In the genomic region with DNA sequence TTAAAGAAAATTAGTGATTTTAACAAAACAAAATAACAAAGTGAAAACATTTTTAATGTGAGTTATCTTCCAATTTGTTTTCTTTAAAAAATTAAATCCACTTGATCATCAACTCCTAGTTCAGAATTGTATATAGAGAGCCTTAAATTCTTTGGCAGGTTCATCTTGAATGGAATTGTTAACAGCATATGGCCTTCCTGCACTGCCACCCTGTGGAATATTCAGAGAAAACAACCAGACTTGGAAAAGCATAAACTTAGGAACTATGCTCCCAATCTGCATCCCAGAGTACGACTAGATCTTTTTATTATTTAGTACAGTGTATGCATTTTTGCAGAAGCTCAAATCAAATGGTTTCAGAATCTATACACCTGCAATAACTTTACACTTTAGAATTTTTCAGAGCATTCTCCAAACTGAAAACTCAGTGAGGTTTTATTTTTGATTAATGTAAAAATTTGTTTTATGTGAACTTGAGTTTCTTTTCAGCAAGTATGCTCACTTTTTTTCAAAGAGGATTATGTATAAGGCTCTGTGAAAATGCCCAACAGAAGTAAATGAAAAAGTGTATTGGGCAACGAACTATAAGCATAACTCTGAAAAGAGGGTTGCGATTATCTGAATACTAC, we compare ENCODE assay signal across 8 cellular contexts. TPM values are rescaled to one million over a fixed set of nuclear protein-coding genes. Genes with fewer than 3 reads are reported as not detected.
DNase-seq lines count a peak whose midpoint lies in the region; ATAC-seq and TF ChIP-seq lines count a peak whose summit lies in the region.

No MANE protein-coding gene starts in this region.

- H3K27me3 ChIP-seq in KMS-11 (ENCODE audit: insufficient read depth, low read depth), result no peaks in the 10 kb centered on the region
- H3K27me3 ChIP-seq in foreskin keratinocyte, result no peaks in the 10 kb centered on the region

- peaks cover 51% of the 10 kb centered on the region for H3K4me1 ChIP-seq in KMS-11 (ENCODE audit: low read depth, poor library complexity, severe bottlenecking)
- H3K4me1 ChIP-seq in foreskin keratinocyte, result peaks cover 5% of the 10 kb centered on the region

- no peaks in the 10 kb centered on the region for H3K36me3 Mint-ChIP-seq in activated naive CD4-positive, alpha-beta T cell treated with anti-CD3 and anti-CD28 coated beads for 36 hours (ENCODE audit: low read depth)
- no peaks in the 10 kb centered on the region for H3K36me3 Mint-ChIP-seq in progenitor cell of endocrine pancreas (ENCODE audit: insufficient read depth)

- peaks cover 90% of the 10 kb centered on the region for H3K79me2 ChIP-seq in KMS-11 (ENCODE audit: insufficient read depth, low read depth)

- no peak overlapping the region for H2AFZ ChIP-seq in KMS-11 (ENCODE audit: low read depth)

- CTCF ChIA-PET in activated naive CD4-positive, alpha-beta T cell treated with anti-CD3 and anti-CD28 coated beads for 36 hours (lab: Charles Lee), result interaction anchor here (0.5 to 1.4 kb wide), 7 partner anchors 25 to 588 kb away, joined by 3 to 7 read pairs (median 4); no protein-coding TSS in a partner anchor

- H3K27ac ChIP-seq in KMS-11 (no peak overlapping the region), foreskin keratinocyte (no peak overlapping the region)

- H3K4me3 ChIP-seq in KMS-11 (IDR thresholded peaks at IDR 0.05; ENCODE audit: insufficient read depth, low read depth, low read length), result no peak overlapping the region

- peak; percentile 33 for DNase-seq in activated naive CD4-positive, alpha-beta T cell treated with anti-CD3 and anti-CD28 coated beads for 36 hours
- DNase-seq in activated naive CD4-positive, alpha-beta T cell treated with Interleukin-2 at 50 U/mL for 16 hours, result no peak
- DNase-seq in SKM-1 treated with dmso at 0.1 percent for 144 hours (lab: John Stamatoyannopoulos, UW; ENCODE audit: unreplicated experiment), result peak; percentile 35
- DNase-seq in foreskin keratinocyte, result no peak
- no peak for DNase-seq in progenitor cell of endocrine pancreas (ENCODE audit: low spot score, unreplicated experiment)

- H3K4me2 ChIP-seq in KMS-11, result no peak overlapping the region

- no peak overlapping the region for H3K27ac Mint-ChIP-seq in activated naive CD4-positive, alpha-beta T cell treated with anti-CD3 and anti-CD28 coated beads for 36 hours
- H3K27ac Mint-ChIP-seq in progenitor cell of endocrine pancreas, result no peak overlapping the region

- intact Hi-C loops in activated naive CD4-positive, alpha-beta T cell treated with anti-CD3 and anti-CD28 coated beads for 36 hours (cut with micrococcal nuclease), result loop anchor here (1.0 to 5.0 kb wide), 6 partner anchors 102 to 808 kb away; no protein-coding TSS in a partner anchor

- peaks cover 54% of the 10 kb centered on the region for H4K20me1 ChIP-seq in KMS-11 (ENCODE audit: insufficient read depth)

- no peak overlapping the region for H3K9ac ChIP-seq in KMS-11

- H3K9me3 Mint-ChIP-seq in activated naive CD4-positive, alpha-beta T cell treated with anti-CD3 and anti-CD28 coated beads for 36 hours, result no peaks in the 10 kb centered on the region
- H3K9me3 Mint-ChIP-seq in progenitor cell of endocrine pancreas (ENCODE audit: low read depth), result no peaks in the 10 kb centered on the region

- H3K36me3 ChIP-seq in KMS-11 (ENCODE audit: insufficient read depth), result 0 out of 2 replicates have a peak, but pooled peaks cover 4% of the 10 kb centered on the region

- no peaks in the 10 kb centered on the region for H3K27me3 Mint-ChIP-seq in activated naive CD4-positive, alpha-beta T cell treated with anti-CD3 and anti-CD28 coated beads for 36 hours (ENCODE audit: low read depth)
- no peaks in the 10 kb centered on the region for H3K27me3 Mint-ChIP-seq in progenitor cell of endocrine pancreas

- H3K4me1 Mint-ChIP-seq in activated naive CD4-positive, alpha-beta T cell treated with anti-CD3 and anti-CD28 coated beads for 36 hours (ENCODE audit: low read depth), result no peaks in the 10 kb centered on the region
- no peaks in the 10 kb centered on the region for H3K4me1 Mint-ChIP-seq in progenitor cell of endocrine pancreas (ENCODE audit: low read depth)

- no peak overlapping the region for H3K4me3 Mint-ChIP-seq in activated naive CD4-positive, alpha-beta T cell treated with anti-CD3 and anti-CD28 coated beads for 36 hours
- H3K4me3 Mint-ChIP-seq in progenitor cell of endocrine pancreas (ENCODE audit: low read depth), result no peak overlapping the region

- TF ChIP-seq CTCF in KMS-11 (conservative IDR thresholded peaks at IDR 0.05; ENCODE audit: low read depth, low read length) (peak; percentile 59), foreskin keratinocyte (conservative IDR thresholded peaks at IDR 0.05) (peak; percentile 87), progenitor cell of endocrine pancreas (IDR thresholded peaks at IDR 0.05; ENCODE audit: unreplicated experiment) (peak; percentile 80)

- ATAC-seq in foreskin keratinocyte, result peak; percentile 76
- ATAC-seq in GM21576 (IDR thresholded peaks at IDR 0.05; ENCODE audit: unreplicated experiment), result no peak
- ATAC-seq in GM21381 (IDR thresholded peaks at IDR 0.05; ENCODE audit: unreplicated experiment), result no peak

RNA-seq across cellular contexts. Expression of a gene that starts 44.9 kb away (rescaled TPM):
- 10 to 100 TPM; 11.2 to 13.0 TPM for total RNA-seq in activated naive CD4-positive, alpha-beta T cell treated with anti-CD3 and anti-CD28 coated beads for 36 hours
- total RNA-seq in foreskin keratinocyte (10.1 and 11.6 TPM in 2 replicates), progenitor cell of endocrine pancreas (87.6 and 90.1 TPM in 2 replicates)
- polyA plus RNA-seq in foreskin keratinocyte, result 1.8 TPM in 2 replicates

Comparison
In these comparisons a context has a peak if more than half of its experiments do, and no peak if none do; other contexts are left out.
1. DNase-seq: peak in activated naive CD4-positive, alpha-beta T cell treated with anti-CD3 and anti-CD28 coated beads for 36 hours (single experiment) and SKM-1 treated with dmso at 0.1 percent for 144 hours (single experiment); none in activated naive CD4-positive, alpha-beta T cell treated with Interleukin-2 at 50 U/mL for 16 hours (single experiment), foreskin keratinocyte (0 of 2) and progenitor cell of endocrine pancreas (single experiment).
2. Peak in every context shown above with its lines, with median percentiles within 50 percentile points of each other: CTCF ChIP-seq.